Comparison of ENCODE assay signal across 17 cellular contexts in the genomic region with DNA sequence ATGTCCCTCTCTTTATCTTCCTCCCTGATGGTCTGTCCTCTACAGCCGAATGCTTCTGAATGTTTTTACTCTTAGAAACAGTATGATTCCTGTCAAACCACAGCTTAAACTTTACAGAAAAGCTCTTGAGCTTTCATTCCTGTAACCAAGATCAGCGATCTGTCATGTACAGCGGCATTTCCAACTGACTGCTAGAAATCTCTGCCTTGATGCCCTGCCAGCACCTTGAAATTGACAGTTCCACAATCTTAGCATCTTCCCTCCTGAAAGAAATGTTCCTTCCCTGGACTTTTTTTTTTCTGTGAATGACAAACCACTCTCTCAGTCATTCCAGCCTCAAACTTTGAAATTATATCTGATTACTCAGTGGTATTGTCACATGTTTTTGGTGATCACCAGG. TPM values are rescaled to one million over a fixed set of nuclear protein-coding genes. Genes with fewer than 3 reads are reported as not detected.
DNase-seq lines count a peak whose midpoint lies in the region; TF ChIP-seq lines count a peak whose summit lies in the region.
"Had no signal": no experiment of that assay in that cellular context is flagged by ENCODE, and none has a peak within 500 bp of the region (broad histone marks: within the 10 kb centered on the region; RNA-seq: fewer than 3 reads in every experiment).

No MANE protein-coding gene starts in this region.

- H3K4me2 ChIP-seq in mammary epithelial cell (ENCODE audit: insufficient read depth, low read depth, low read length) (no peak overlapping the region), mesenchymal stem cell (ENCODE audit: low read length, poor library complexity, severe bottlenecking) (no peak overlapping the region)
- H3K4me2 ChIP-seq: A549 had no signal

- H3K27me3 Mint-ChIP-seq in type B pancreatic cell, result peaks cover 19% of the 10 kb centered on the region

- H3K27ac Mint-ChIP-seq in type B pancreatic cell, result no peak overlapping the region
- H3K27ac Mint-ChIP-seq: CD4-positive, alpha-beta T cell; H9 had no signal

- no peak overlapping the region for H2BK12ac ChIP-seq in mesenchymal stem cell (ENCODE audit: low read length in 2 of 2)

- no peak overlapping the region for H2AK5ac ChIP-seq in mesenchymal stem cell (ENCODE audit: low read length, severe bottlenecking)

- H3K9me3 ChIP-seq in mammary epithelial cell (replicated peaks; ENCODE audit: insufficient read depth, low read length) (peaks cover 5% of the 10 kb centered on the region), breast epithelium (peaks cover 0 to 18% of the 10 kb centered on the region in 2 donors), mesenchymal stem cell (ENCODE audit: control insufficient read depth, low read length) (peaks cover 36% of the 10 kb centered on the region)

- H2AFZ ChIP-seq in mammary epithelial cell (ENCODE audit: low read depth, low read length) (peak overlapping the region; percentile 9), mesenchymal stem cell (ENCODE audit: low read depth, low read length) (no peak overlapping the region)

- H2BK15ac ChIP-seq in mesenchymal stem cell (ENCODE audit: low read depth, poor library complexity, severe bottlenecking), result no peak overlapping the region

- H3K14ac ChIP-seq in mesenchymal stem cell (ENCODE audit: low read length in 2 of 2), result no peak overlapping the region

- DNase-seq in mammary epithelial cell (no peak), breast epithelium (ENCODE audit: low spot score in 2 of 2) (no peak), dorsolateral prefrontal cortex (peak in 1 of 10 donors; percentile 18), mesenchymal stem cell (no peak), type B pancreatic cell (ENCODE audit: extremely low spot score, unreplicated experiment) (no peak)
- DNase-seq in stimulated activated CD8-positive, alpha-beta memory T cell treated with anti-CD3 and anti-CD28 coated beads, Interleukin-4, amount 100 ng/mL, for 48 hours, result no peak
- no peak for DNase-seq in activated CD4-positive, alpha-beta T cell treated with anti-CD3 and anti-CD28 coated beads, Interleukin-2, amount 50 U/mL, for 4 hours
- DNase-seq: AML-193; Caco-2; CD4-positive, alpha-beta T cell; GDM1; H9; IMR-90 had no signal

- no peak overlapping the region for H3K9ac ChIP-seq in mammary epithelial cell (ENCODE audit: insufficient read depth, low read length)
- H3K9ac ChIP-seq in mesenchymal stem cell (ENCODE audit: low read length), result no peak overlapping the region

- H3K4ac ChIP-seq in mesenchymal stem cell (ENCODE audit: low read depth in 1 of 2, low read length in 2 of 2), result no peak overlapping the region

- no peak overlapping the region for H4K8ac ChIP-seq in mesenchymal stem cell (ENCODE audit: low read length)

- WGBS in mammary epithelial cell (ENCODE audit: low coverage, missing lambda C conversion rate), result 31% methylated on average over 3 of the region's 3 CpGs
- WGBS in mesenchymal stem cell, result 87% methylated on average over 3 of the region's 3 CpGs

- no peak overlapping the region for H3K18ac ChIP-seq in mesenchymal stem cell (ENCODE audit: low read depth in 1 of 2, low read length in 2 of 2)

- H3K79me2 ChIP-seq in mammary epithelial cell (ENCODE audit: insufficient read depth, low read length), result no peaks in the 10 kb centered on the region

- no peaks in the 10 kb centered on the region for H3K36me3 Mint-ChIP-seq in type B pancreatic cell

- H3K23ac ChIP-seq in mesenchymal stem cell (ENCODE audit: low read length in 2 of 2), result no peak overlapping the region

- CTCF ChIA-PET in mammary epithelial cell (lab: Charles Lee; ENCODE audit: low non-redundant PET), result no interaction called here

- H3K4me1 ChIP-seq in mammary epithelial cell (ENCODE audit: insufficient read depth, low read length) (no peaks in the 10 kb centered on the region), breast epithelium (no peaks in the 10 kb centered on the region), mesenchymal stem cell (ENCODE audit: control insufficient read depth, insufficient read depth, low read depth, low read length) (no peaks in the 10 kb centered on the region)
- H3K4me1 ChIP-seq: A549, Caco-2 had no signal

- H4K20me1 ChIP-seq in mammary epithelial cell (ENCODE audit: insufficient read depth, low read length), result no peaks in the 10 kb centered on the region

- H3K36me3 ChIP-seq in mammary epithelial cell (ENCODE audit: insufficient read depth, low read length), result no peaks in the 10 kb centered on the region
- no peaks in the 10 kb centered on the region for H3K36me3 ChIP-seq in breast epithelium
- no peaks in the 10 kb centered on the region for H3K36me3 ChIP-seq in mesenchymal stem cell (ENCODE audit: control insufficient read depth in 1 of 2, insufficient read depth in 2 of 2, low read depth in 1 of 2, low read length in 2 of 2)

- intact Hi-C loops in mammary epithelial cell (cut with micrococcal nuclease) (no loop called here), breast epithelium (cut with DNase I; ENCODE audit: low total_unique reads) (no loop called here), dorsolateral prefrontal cortex (cut with DNase I) (no loop called here)

- H2BK120ac ChIP-seq in mesenchymal stem cell (ENCODE audit: low read depth, low read length), result peak overlapping the region; percentile 19

- dilution Hi-C loops in mammary epithelial cell (cut with HindIII; ENCODE audit: low sequenced_read_pairs), result no loop called here

- no peak overlapping the region for H2BK5ac ChIP-seq in mesenchymal stem cell (ENCODE audit: low read depth, low read length, poor library complexity, severe bottlenecking)

- TF ChIP-seq CTCF in mammary epithelial cell (conservative IDR thresholded peaks at IDR 0.05 in 1 of 2, IDR thresholded peaks at IDR 0.05 in 1 of 2; ENCODE audit: extremely low read depth in 1 of 2, insufficient read depth in 1 of 2, low read depth in 1 of 2, low read length in 2 of 2), result no peak
- no peak for TF ChIP-seq CTCF in breast epithelium (IDR thresholded peaks at IDR 0.05)
- TF ChIP-seq CTCF in dorsolateral prefrontal cortex (IDR thresholded peaks at IDR 0.05 in 54 of 56, conservative IDR thresholded peaks at IDR 0.05 in 2 of 56; ENCODE audit: low read depth in 1 of 56, partially characterized antibody in 56 of 56), result no peak
- TF ChIP-seq CTCF in type B pancreatic cell (conservative IDR thresholded peaks at IDR 0.05), result no peak

- no peak overlapping the region for H4K91ac ChIP-seq in mesenchymal stem cell (ENCODE audit: low read length)

- H3K4me1 Mint-ChIP-seq in type B pancreatic cell (ENCODE audit: unreplicated experiment), result no peaks in the 10 kb centered on the region

- no peak overlapping the region for H3K4me3 ChIP-seq in mammary epithelial cell (replicated peaks in 1 of 3; ENCODE audit: insufficient read depth in 1 of 3, low read depth in 2 of 3, low read length in 3 of 3)
- H3K4me3 ChIP-seq in breast epithelium, result no peak overlapping the region
- no peak overlapping the region for H3K4me3 ChIP-seq in dorsolateral prefrontal cortex
- no peak overlapping the region for H3K4me3 ChIP-seq in mesenchymal stem cell (ENCODE audit: insufficient read depth in 1 of 2, low read depth in 1 of 2, low read length in 2 of 2)
- H3K4me3 ChIP-seq: A549 had no signal

- no peak for TF ChIP-seq POLR2A in breast epithelium (IDR thresholded peaks at IDR 0.05)

- BruUV-seq in mammary epithelial cell (replicated peaks; lab: Mats Ljungman, UMichigan), result no TSS peak

- H3K79me1 ChIP-seq in mesenchymal stem cell (replicated peaks; ENCODE audit: low read length, poor library complexity, severe bottlenecking), result no peaks in the 10 kb centered on the region

- H3K9me3 Mint-ChIP-seq in type B pancreatic cell, result no peaks in the 10 kb centered on the region

- H3K27me3 ChIP-seq in mammary epithelial cell (ENCODE audit: insufficient read depth, low read length) (no peaks in the 10 kb centered on the region), breast epithelium (no peaks in the 10 kb centered on the region), dorsolateral prefrontal cortex (peaks cover 0 to 10% (median 0%) of the 10 kb centered on the region in 45 donors), mesenchymal stem cell (ENCODE audit: control insufficient read depth in 1 of 2, insufficient read depth in 1 of 2, low read length in 2 of 2) (peaks cover 0 to 12% of the 10 kb centered on the region in 2 experiments)

- in situ Hi-C loops in mammary epithelial cell (cut with MboI; ENCODE audit: low sequenced_read_pairs in 2 of 2), result no loop called here

- no peak overlapping the region for H3K27ac ChIP-seq in mammary epithelial cell (ENCODE audit: insufficient read depth, low read depth, low read length)
- H3K27ac ChIP-seq in breast epithelium, result no peak overlapping the region
- peak overlapping the region in 45 of 59 donors; percentile 1 to 83 (median 57) for H3K27ac ChIP-seq in dorsolateral prefrontal cortex
- no peak overlapping the region for H3K27ac ChIP-seq in mesenchymal stem cell (ENCODE audit: low read length, poor library complexity, severe bottlenecking)
- H3K27ac ChIP-seq: 22Rv1, A549, C4-2B, HL-60 had no signal

- no peak overlapping the region for H3K4me3 Mint-ChIP-seq in type B pancreatic cell
- H3K4me3 Mint-ChIP-seq: CD4-positive, alpha-beta T cell; H9 had no signal

RNA-seq across cellular contexts. Expression of gene GATB, which starts 11.5 kb away (rescaled TPM):
- total RNA-seq in mammary epithelial cell (10 to 100 TPM; 15.2 to 21.2 TPM), breast epithelium (10 to 100 TPM; 12.8 to 26.6 (median 20.6) TPM), dorsolateral prefrontal cortex (100 to 1,000 TPM in 1 of 120 experiments, 10 to 100 TPM in 119; 36.7 to 100 (median 63.1) TPM), type B pancreatic cell (ENCODE audit: low replicate concordance) (17.3 and 22.9 TPM in 2 replicates)
- polyA plus RNA-seq in mammary epithelial cell, result 21.0 TPM
- 39.9 TPM for polyA minus RNA-seq in mammary epithelial cell
- 12.0 TPM for polyA plus RNA-seq in mesenchymal stem cell (2013, experiment 1 of 2)
- 11.8 TPM for polyA plus RNA-seq in mesenchymal stem cell (2013, experiment 2 of 2)

Comparison
In these comparisons a context has a peak if more than half of its experiments do, and no peak if none do; other contexts are left out.
1. H3K27ac ChIP-seq: peak in dorsolateral prefrontal cortex (45 of 59); none in mammary epithelial cell (single experiment), breast epithelium (0 of 2) and mesenchymal stem cell (single experiment).